Comparison of ENCODE assay signal across 9 cellular contexts in the genomic region with DNA sequence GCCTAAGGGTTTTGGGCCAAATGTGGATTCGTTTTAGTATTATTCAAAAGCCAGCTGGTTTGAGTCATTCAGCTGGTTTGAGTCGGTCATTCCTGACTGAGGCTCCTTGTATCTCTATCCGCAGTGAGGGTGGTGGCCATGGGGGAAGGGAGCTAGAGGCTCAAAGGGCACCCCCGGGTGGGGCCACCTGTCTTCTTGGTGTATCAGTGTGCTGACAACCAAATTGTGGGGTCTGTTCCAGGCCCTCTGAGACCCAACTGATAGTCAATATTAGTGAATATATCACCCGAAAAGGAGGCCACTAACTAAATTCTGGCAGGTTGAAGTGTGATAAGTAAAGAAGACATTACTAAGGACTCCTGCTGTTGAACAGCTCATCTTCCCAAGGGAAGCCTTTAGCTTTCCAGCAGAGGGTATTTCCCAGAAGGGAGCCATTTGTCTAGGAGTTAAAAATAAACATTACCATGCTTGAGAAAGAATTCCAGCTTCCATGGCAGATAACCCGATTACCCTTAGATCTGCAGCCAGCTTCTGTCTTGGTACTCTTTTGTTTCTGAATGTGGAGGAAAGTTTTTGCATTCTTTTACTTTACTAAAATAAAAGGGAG. TPM values are rescaled to one million over a fixed set of nuclear protein-coding genes. Genes with fewer than 3 reads are reported as not detected.
DNase-seq lines count a peak whose midpoint lies in the region; ATAC-seq and TF ChIP-seq lines count a peak whose summit lies in the region.
"Had no signal": no experiment of that assay in that cellular context is flagged by ENCODE, and none has a peak within 500 bp of the region (broad histone marks: within the 10 kb centered on the region; RNA-seq: fewer than 3 reads in every experiment).

No MANE protein-coding gene starts in this region.

- POLR2A ChIA-PET in CD4-positive, alpha-beta memory T cell (lab: Charles Lee; ENCODE audit: partially characterized antibody): no interaction called here
- POLR2A ChIA-PET in RWPE1 (lab: Yijun Ruan, JAX; ENCODE audit: low non-redundant PET): no interaction called here

- no peak for TF ChIP-seq CTCF in esophagus squamous epithelium (IDR thresholded peaks at IDR 0.05)
- no peak for TF ChIP-seq CTCF in prostate gland (IDR thresholded peaks at IDR 0.05)
- TF ChIP-seq CTCF in RWPE1 (conservative IDR thresholded peaks at IDR 0.05; ENCODE audit: low read depth): no peak

- CTCF ChIA-PET in CD4-positive, alpha-beta memory T cell (lab: Charles Lee; ENCODE audit: partially characterized antibody): no interaction called here
- CTCF ChIA-PET in RWPE1 (lab: Yijun Ruan, JAX): interaction anchor here (0.6 to 0.8 kb wide), 2 partner anchors 23 to 133 kb away, joined by 3 read pairs; no protein-coding TSS in a partner anchor

- peak overlapping the region in 1 of 7 donors; percentile 12 for H3K27ac Mint-ChIP-seq in CD4-positive, alpha-beta memory T cell

- H3K9me3 ChIP-seq in esophagus squamous epithelium (no peaks in the 10 kb centered on the region), prostate gland (no peaks in the 10 kb centered on the region)
- H3K9me3 ChIP-seq in CD4-positive, alpha-beta memory T cell (ENCODE audit: control insufficient read depth in 1 of 2, low read length in 2 of 2): no peaks in the 10 kb centered on the region

- H3K27me3 ChIP-seq in esophagus squamous epithelium (no peaks in the 10 kb centered on the region), prostate gland (replicated peaks; ENCODE audit: insufficient read depth) (no peaks in the 10 kb centered on the region)
- no peaks in the 10 kb centered on the region for H3K27me3 ChIP-seq in CD4-positive, alpha-beta memory T cell (ENCODE audit: insufficient read depth, low read length)

- H3K27ac ChIP-seq in esophagus squamous epithelium (peak overlapping the region; percentile 37 to 78 (median 71)), prostate gland (peak overlapping the region; percentile 25 to 35), RWPE1 (no peak overlapping the region)
- H3K27ac ChIP-seq in CD4-positive, alpha-beta memory T cell (ENCODE audit: low read depth, low read length): no peak overlapping the region

- H3K36me3 Mint-ChIP-seq in CD4-positive, alpha-beta memory T cell: no peaks in the 10 kb centered on the region

- peak; percentile 28 for DNase-seq in GM03348 (ENCODE audit: low spot score)
- peak; percentile 44 for DNase-seq in NCI-H446 treated with DMSO at 0.1 percent for 48 hours (lab: John Stamatoyannopoulos, UW)
- no peak for DNase-seq in esophagus squamous epithelium (lab: John Stamatoyannopoulos, UW)
- DNase-seq in prostate gland (ENCODE audit: low spot score): no peak
- no peak for DNase-seq in CD4-positive, alpha-beta memory T cell
- DNase-seq in RWPE1 (ENCODE audit: low spot score): no peak

- no peak overlapping the region for H3K4me3 Mint-ChIP-seq in CD4-positive, alpha-beta memory T cell
- H3K4me3 Mint-ChIP-seq: central memory CD8-positive, alpha-beta T cell had no signal

- no peak for ATAC-seq in HG03439 (IDR thresholded peaks at IDR 0.05; ENCODE audit: unreplicated experiment)
- no peak for ATAC-seq in GM18511 (IDR thresholded peaks at IDR 0.05; ENCODE audit: unreplicated experiment)

- peaks cover 0 to 5% (median 0%) of the 10 kb centered on the region in 8 donors for H3K9me3 Mint-ChIP-seq in CD4-positive, alpha-beta memory T cell
- H3K9me3 Mint-ChIP-seq: central memory CD8-positive, alpha-beta T cell had no signal

- H3K27me3 Mint-ChIP-seq in CD4-positive, alpha-beta memory T cell: no peaks in the 10 kb centered on the region
- H3K27me3 Mint-ChIP-seq: central memory CD8-positive, alpha-beta T cell had no signal

- WGBS in esophagus squamous epithelium, 2 donors: 44 to 51% methylated on average over 6 of the region's 6 CpGs
- 33% methylated on average over 6 of the region's 6 CpGs for WGBS in prostate gland

- H3K4me3 ChIP-seq in esophagus squamous epithelium: no peak overlapping the region
- no peak overlapping the region for H3K4me3 ChIP-seq in prostate gland
- no peak overlapping the region for H3K4me3 ChIP-seq in CD4-positive, alpha-beta memory T cell (ENCODE audit: low read length in 2 of 2)

- H3K4me1 ChIP-seq in esophagus squamous epithelium (peaks cover 0 to 35% (median 13%) of the 10 kb centered on the region in 3 donors), prostate gland (replicated peaks) (peaks cover 2% of the 10 kb centered on the region)
- H3K4me1 ChIP-seq in CD4-positive, alpha-beta memory T cell (ENCODE audit: insufficient read depth, low read length): no peaks in the 10 kb centered on the region

- no peak for TF ChIP-seq POLR2A in esophagus squamous epithelium (IDR thresholded peaks at IDR 0.05)
- TF ChIP-seq POLR2A in prostate gland (IDR thresholded peaks at IDR 0.05): no peak

- H3K4me1 Mint-ChIP-seq in CD4-positive, alpha-beta memory T cell: peaks cover 0 to 6% (median 4%) of the 10 kb centered on the region in 4 donors
- H3K4me1 Mint-ChIP-seq: central memory CD8-positive, alpha-beta T cell had no signal

- H3K36me3 ChIP-seq in esophagus squamous epithelium (no peaks in the 10 kb centered on the region), prostate gland (no peaks in the 10 kb centered on the region)
- no peaks in the 10 kb centered on the region for H3K36me3 ChIP-seq in CD4-positive, alpha-beta memory T cell (ENCODE audit: insufficient read depth, low read length)

- intact Hi-C loops in esophagus squamous epithelium (cut with DNase I) (no loop called here), prostate gland (cut with DNase I) (no loop called here)
- intact Hi-C loops in CD4-positive, alpha-beta memory T cell (cut with micrococcal nuclease): no loop called here

RNA-seq across cellular contexts. Expression of a gene that starts 29.9 kb away (rescaled TPM):
- 10 to 100 TPM in 3 of 4 donors, 1 to 10 TPM in 1; 6.5 to 40.6 (median 24.6) TPM for total RNA-seq in esophagus squamous epithelium
- 10 to 100 TPM; 26.1 to 32.5 TPM for total RNA-seq in prostate gland
- total RNA-seq in CD4-positive, alpha-beta memory T cell: 10 to 100 TPM; 41.1 to 41.9 TPM
- 10 to 100 TPM; 39.5 to 45.2 TPM for polyA plus RNA-seq in CD4-positive, alpha-beta memory T cell

RNA-seq across cellular contexts. Expression of a gene that starts 43.9 kb away (rescaled TPM):
- 1 to 10 TPM in 3 of 4 donors, under 1 TPM in 1; 0.19 to 2.1 (median 1.5) TPM for total RNA-seq in esophagus squamous epithelium
- 1 to 10 TPM; 4.7 to 9.2 TPM for total RNA-seq in prostate gland
- total RNA-seq in CD4-positive, alpha-beta memory T cell: under 1 TPM; 0.33 to 0.35 TPM
- under 1 TPM; 0.17 to 0.21 TPM for polyA plus RNA-seq in CD4-positive, alpha-beta memory T cell

Comparison
In these comparisons a context has a peak if more than half of its experiments do, and no peak if none do; other contexts are left out.
1. DNase-seq: peak in GM03348 (single experiment) and NCI-H446 treated with DMSO at 0.1 percent for 48 hours (single experiment); none in esophagus squamous epithelium (single experiment), prostate gland (single experiment), CD4-positive, alpha-beta memory T cell (0 of 5) and RWPE1 (single experiment).
2. H3K27ac ChIP-seq: peak in esophagus squamous epithelium (4 of 4) and prostate gland (2 of 2); none in CD4-positive, alpha-beta memory T cell (single experiment) and RWPE1 (single experiment).